Comparison of ENCODE assay signal across 9 cellular contexts in the genomic region with DNA sequence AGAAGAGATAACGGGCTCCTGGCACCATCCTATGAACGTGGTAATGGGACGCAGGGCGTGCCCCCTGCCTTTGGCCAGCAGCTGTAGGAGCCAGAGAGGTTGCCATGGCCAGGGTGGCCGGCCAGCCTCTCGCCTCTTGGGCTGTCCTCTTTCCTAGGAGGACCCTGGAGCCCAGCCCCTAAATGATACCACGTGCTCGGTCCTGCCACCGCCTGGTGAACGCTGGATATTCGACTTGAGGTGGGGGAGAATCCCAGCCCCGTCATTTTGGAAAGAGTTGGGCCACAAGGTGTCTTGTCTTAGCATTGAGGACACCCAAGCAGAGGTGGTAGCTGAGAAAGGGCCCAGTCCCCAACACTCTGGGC. TPM values are rescaled to one million over a fixed set of nuclear protein-coding genes. Genes with fewer than 3 reads are reported as not detected.
DNase-seq lines count a peak whose midpoint lies in the region; ATAC-seq and TF ChIP-seq lines count a peak whose summit lies in the region.
"Had no signal": no experiment of that assay in that cellular context is flagged by ENCODE, and none has a peak within 500 bp of the region (broad histone marks: within the 10 kb centered on the region; RNA-seq: fewer than 3 reads in every experiment).

No MANE protein-coding gene starts in this region.

- no peaks in the 10 kb centered on the region for H3K27me3 ChIP-seq in breast epithelium

- H3K27ac ChIP-seq in breast epithelium, result peak overlapping the region in 1 of 2 donors; percentile 74
- H3K27ac ChIP-seq in temporal lobe (ENCODE audit: low read depth, low read length), result peak overlapping the region; percentile 50

- H3K36me3 ChIP-seq in breast epithelium, result no peaks in the 10 kb centered on the region

- H3K4me1 ChIP-seq in breast epithelium, result peaks cover 4 to 8% of the 10 kb centered on the region in 2 donors

- DNase-seq in DMS114 treated with DMSO at 0.1 percent for 48 hours (lab: John Stamatoyannopoulos, UW; ENCODE audit: unreplicated experiment) (peak; percentile 64), NCI-H526 (lab: John Stamatoyannopoulos, UW) (peak; percentile 59 to 86), breast epithelium (ENCODE audit: low spot score in 2 of 2) (no peak), left lobe of liver (ENCODE audit: low spot score) (no peak), Kasumi-1 (lab: John Stamatoyannopoulos, UW) (no peak)
- no peak for DNase-seq in activated CD4-positive, CD25-positive, alpha-beta regulatory T cell treated with anti-CD3 and anti-CD28 coated beads, Interleukin-2, amount 50 U/mL, for 72 hours

- no peaks in the 10 kb centered on the region for H3K9me3 ChIP-seq in breast epithelium

- H3K4me3 ChIP-seq in breast epithelium, result peak overlapping the region; percentile 54 to 73 (median 56)

- no peak for TF ChIP-seq POLR2A in breast epithelium (IDR thresholded peaks at IDR 0.05)

- peak; percentile 22 for ATAC-seq in GM21717 (IDR thresholded peaks at IDR 0.05; ENCODE audit: unreplicated experiment)
- ATAC-seq in left lobe of liver, result peak; percentile 13

- TF ChIP-seq CTCF in breast epithelium (IDR thresholded peaks at IDR 0.05), result no peak

- intact Hi-C loops in breast epithelium (cut with DNase I; ENCODE audit: low total_unique reads), result no loop called here

RNA-seq across cellular contexts. Expression of a gene that starts 0.4 kb away (rescaled TPM):
- 10 to 100 TPM in 1 of 3 donors, 1 to 10 TPM in 2; 5.9 to 16.5 (median 7.2) TPM for total RNA-seq in breast epithelium
- total RNA-seq in left lobe of liver, result 0.81 TPM
- total RNA-seq in temporal lobe, result 3.9 TPM
- total RNA-seq: T-helper 2 cell treated with Interferon-gamma antibody and Interleukin-4, amounts not matched to agents 100 ng/mL and 5 ng/mL, for 36 hours had no signal

Comparison
In these comparisons a context has a peak if more than half of its experiments do, and no peak if none do; other contexts are left out.
1. DNase-seq: peak in DMS114 treated with DMSO at 0.1 percent for 48 hours (single experiment) and NCI-H526 (2 of 2); none in breast epithelium (0 of 2), left lobe of liver (single experiment), activated CD4-positive, CD25-positive, alpha-beta regulatory T cell treated with anti-CD3 and anti-CD28 coated beads, Interleukin-2, amount 50 U/mL, for 72 hours (single experiment) and Kasumi-1 (0 of 2).